In genomic region chr11:126415128-126415527, GRCh38 we compare ENCODE assay signal across 11 cellular contexts. TPM values are rescaled to one million over a fixed set of nuclear protein-coding genes. Genes with fewer than 3 reads are reported as not detected.
A peak's percentile ranks its signal among the peaks of the same experiment; 100 is the strongest.
DNase-seq lines count a peak whose midpoint lies in the region; ATAC-seq and TF ChIP-seq lines count a peak whose summit lies in the region.
"Had no signal": no experiment of that assay in that cellular context is flagged by ENCODE, and none has a peak within 500 bp of the region (broad histone marks: within the 10 kb centered on the region; RNA-seq: fewer than 3 reads in every experiment).

No MANE protein-coding gene starts in this region.

- DNase-seq in MG63 (peak; percentile 93), fibroblast of peridontal ligament (ENCODE audit: extremely low read depth) (peak; percentile 89), mesothelial cell of epicardium (ENCODE audit: low spot score in 2 of 2, unreplicated experiment in 2 of 2) (peak in 1 of 2 experiments; percentile 52), stromal cell of bone marrow (ENCODE audit: low read depth) (peak; percentile 27), NAMALWA (ENCODE audit: low spot score) (no peak)
- no peak for DNase-seq in stimulated activated CD4-positive, alpha-beta T cell treated with anti-CD3 and anti-CD28 coated beads, Interleukin-12 subunit alpha, Interleukin-12 subunit beta, amount 100 ng/mL, for 4 hours
- DNase-seq: activated CD4-positive, alpha-beta T cell treated with anti-CD3 and anti-CD28 coated beads for 1 hour; activated naive CD8-positive, alpha-beta T cell treated with anti-CD3 and anti-CD28 coated beads, Interleukin-2, amount 10 ng/mL, durations not matched to agents 7 days and 5 days had no signal

- no peak overlapping the region for H3K4me3 ChIP-seq in MG63
- H3K4me3 ChIP-seq: SJSA1 had no signal

- peak overlapping the region; percentile 43 for H3K27ac Mint-ChIP-seq in mesothelial cell of epicardium
- H3K27ac Mint-ChIP-seq: activated naive CD8-positive, alpha-beta T cell treated with anti-CD3 and anti-CD28 coated beads, Interleukin-2, amount 10 ng/mL, durations not matched to agents 7 days and 5 days had no signal

- peaks cover 41% of the 10 kb centered on the region for H3K36me3 ChIP-seq in MG63

- ATAC-seq in HG03159 (IDR thresholded peaks at IDR 0.05; ENCODE audit: unreplicated experiment) (no peak), GM18868 (IDR thresholded peaks at IDR 0.05; ENCODE audit: unreplicated experiment) (no peak)

- no peak for TF ChIP-seq CTCF in mesothelial cell of epicardium (IDR thresholded peaks at IDR 0.05; ENCODE audit: unreplicated experiment)

- H3K9me3 ChIP-seq in MG63: no peaks in the 10 kb centered on the region
- H3K9me3 ChIP-seq: SJSA1 had no signal

- H3K27me3 ChIP-seq in MG63: no peaks in the 10 kb centered on the region
- H3K27me3 ChIP-seq: SJSA1 had no signal

- H3K4me3 Mint-ChIP-seq in mesothelial cell of epicardium: no peak overlapping the region
- H3K4me3 Mint-ChIP-seq: activated naive CD8-positive, alpha-beta T cell treated with anti-CD3 and anti-CD28 coated beads, Interleukin-2, amount 10 ng/mL, durations not matched to agents 7 days and 5 days had no signal

- H3K9me3 Mint-ChIP-seq in mesothelial cell of epicardium: no peaks in the 10 kb centered on the region
- H3K9me3 Mint-ChIP-seq: activated naive CD8-positive, alpha-beta T cell treated with anti-CD3 and anti-CD28 coated beads, Interleukin-2, amount 10 ng/mL, durations not matched to agents 7 days and 5 days had no signal

- no peaks in the 10 kb centered on the region for H3K27me3 Mint-ChIP-seq in mesothelial cell of epicardium (ENCODE audit: low read depth)

- peaks cover 6% of the 10 kb centered on the region for H3K4me1 Mint-ChIP-seq in mesothelial cell of epicardium

- peaks cover 10% of the 10 kb centered on the region for H3K36me3 Mint-ChIP-seq in mesothelial cell of epicardium
- H3K36me3 Mint-ChIP-seq: activated naive CD8-positive, alpha-beta T cell treated with anti-CD3 and anti-CD28 coated beads, Interleukin-2, amount 10 ng/mL, durations not matched to agents 7 days and 5 days had no signal

RNA-seq across cellular contexts. Expression of gene ST3GAL4, which starts 59.6 kb away (rescaled TPM):
- 44.1 and 57.9 TPM in 2 replicates for total RNA-seq in MG63 (2014; rRNA removed; shearing (Covaris generic); ENCODE audit: low replicate concordance)
- 15.6 to 17.4 TPM (median 16.4 TPM) in 3 replicates for total RNA-seq in mesothelial cell of epicardium

Comparison
In these comparisons a context has a peak if more than half of its experiments do, and no peak if none do; other contexts are left out.
1. DNase-seq: peak in MG63 (single experiment), fibroblast of peridontal ligament (single experiment) and stromal cell of bone marrow (single experiment); none in NAMALWA (single experiment) and stimulated activated CD4-positive, alpha-beta T cell treated with anti-CD3 and anti-CD28 coated beads, Interleukin-12 subunit alpha, Interleukin-12 subunit beta, amount 100 ng/mL, for 4 hours (single experiment).